Comparison of ENCODE assay signal across 17 cellular contexts in genomic region chr7:75531359-75531821, GRCh38. TPM values are rescaled to one million over a fixed set of nuclear protein-coding genes. Genes with fewer than 3 reads are reported as not detected.
DNase-seq lines count a peak whose midpoint lies in the region; ATAC-seq, FAIRE-seq and TF ChIP-seq lines count a peak whose summit lies in the region.
"Had no signal": no experiment of that assay in that cellular context is flagged by ENCODE, and none has a peak within 500 bp of the region (broad histone marks: within the 10 kb centered on the region; RNA-seq: fewer than 3 reads in every experiment).

No MANE protein-coding gene starts in this region.

- H4K8ac ChIP-seq in mesendoderm (ENCODE audit: low read depth, low read length), result no peak overlapping the region

- H3K9me3 Mint-ChIP-seq in brain, result no peaks in the 10 kb centered on the region
- H3K9me3 Mint-ChIP-seq in CD8-positive, alpha-beta T cell, result no peaks in the 10 kb centered on the region
- H3K9me3 Mint-ChIP-seq: activated naive CD8-positive, alpha-beta T cell treated with anti-CD3 and anti-CD28 coated beads for 36 hours; dendritic cell treated with granulocyte-macrophage colony-stimulating factor and Interleukin-4, amounts not matched to agents 40 ng/mL and 50 ng/mL, for 4 days; stimulated activated naive CD8-positive, alpha-beta T cell treated with anti-CD3 and anti-CD28 coated beads, Interleukin-15, Interleukin-2, amounts not matched to agents 100 ng/mL and 50 ng/mL, for 24 hours had no signal

- no peaks in the 10 kb centered on the region for H3K27me3 ChIP-seq in mesendoderm (ENCODE audit: insufficient read depth, low read length, poor library complexity)
- H3K27me3 ChIP-seq in CD8-positive, alpha-beta T cell (ENCODE audit: insufficient read depth, low read length), result no peaks in the 10 kb centered on the region
- H3K27me3 ChIP-seq: gastroesophageal sphincter had no signal

- H3K9me3 ChIP-seq in CD8-positive, alpha-beta T cell (ENCODE audit: low read length), result no peaks in the 10 kb centered on the region
- H3K9me3 ChIP-seq: gastroesophageal sphincter had no signal

- H3K27me3 Mint-ChIP-seq in brain, result peaks cover 13% of the 10 kb centered on the region
- H3K27me3 Mint-ChIP-seq in CD8-positive, alpha-beta T cell (ENCODE audit: low read depth), result no peaks in the 10 kb centered on the region
- H3K27me3 Mint-ChIP-seq: activated naive CD8-positive, alpha-beta T cell treated with anti-CD3 and anti-CD28 coated beads for 36 hours; dendritic cell treated with granulocyte-macrophage colony-stimulating factor and Interleukin-4, amounts not matched to agents 40 ng/mL and 50 ng/mL, for 4 days; stimulated activated naive CD8-positive, alpha-beta T cell treated with anti-CD3 and anti-CD28 coated beads, Interleukin-15, Interleukin-2, amounts not matched to agents 100 ng/mL and 50 ng/mL, for 24 hours had no signal

- POLR2A ChIA-PET in CD8-positive, alpha-beta T cell (lab: Charles Lee), result interaction anchor here (0.6 kb wide), 1 partner anchor 9 kb away, joined by 3 read pairs; no protein-coding TSS in a partner anchor

- no peak overlapping the region for H3K4me3 ChIP-seq in mesendoderm (ENCODE audit: low read length)
- no peak overlapping the region for H3K4me3 ChIP-seq in CD8-positive, alpha-beta T cell (ENCODE audit: low read depth, low read length)
- H3K4me3 ChIP-seq: gastroesophageal sphincter had no signal

- no peak overlapping the region for H3K4me2 ChIP-seq in mesendoderm (ENCODE audit: low read length)

- no peak for ATAC-seq in CD8-positive, alpha-beta T cell
- ATAC-seq: activated CD8-positive, alpha-beta T cell treated with anti-CD3 and anti-CD28 coated beads, Interleukin-2, amount 10 ng/mL, durations not matched to agents 7 days and 5 days; gastroesophageal sphincter had no signal

- H3K36me3 ChIP-seq in mesendoderm (ENCODE audit: control insufficient read depth, insufficient read depth, low read length), result no peaks in the 10 kb centered on the region
- no peaks in the 10 kb centered on the region for H3K36me3 ChIP-seq in CD8-positive, alpha-beta T cell (ENCODE audit: insufficient read depth, low read length)

- peaks cover 26% of the 10 kb centered on the region for H3K4me1 Mint-ChIP-seq in brain
- peaks cover 15% of the 10 kb centered on the region for H3K4me1 Mint-ChIP-seq in CD8-positive, alpha-beta T cell (ENCODE audit: low read depth)

- TF ChIP-seq CTCF in brain (conservative IDR thresholded peaks at IDR 0.05) (no peak), D721Med (IDR thresholded peaks at IDR 0.05; ENCODE audit: insufficient read depth, missing control alignments) (no peak)
- no peak for TF ChIP-seq CTCF in CD8-positive, alpha-beta T cell (IDR thresholded peaks at IDR 0.05)

- CTCF ChIA-PET in CD8-positive, alpha-beta T cell (lab: Charles Lee), result no interaction called here

- no peak overlapping the region for H3K56ac ChIP-seq in mesendoderm (ENCODE audit: low read length)

- WGBS in mesendoderm (ENCODE audit: extremely low coverage, insufficient coverage, low lambda C conversion rate), result no CpG with 5 or more reads among the region's 6 CpGs

- H3K79me2 ChIP-seq in mesendoderm (ENCODE audit: control insufficient read depth, insufficient read depth, low read length), result peaks cover 8% of the 10 kb centered on the region

- no peak for FAIRE-seq in D721Med (lab: Jason Lieb, UNC)

- no peaks in the 10 kb centered on the region for H3K4me1 ChIP-seq in mesendoderm (ENCODE audit: control insufficient read depth, low read depth, low read length)
- peaks cover 8% of the 10 kb centered on the region for H3K4me1 ChIP-seq in CD8-positive, alpha-beta T cell (ENCODE audit: insufficient read depth, low read length)

- H2BK5ac ChIP-seq in mesendoderm (ENCODE audit: low read length), result no peak overlapping the region

- intact Hi-C loops in CD8-positive, alpha-beta T cell (cut with DNase I, micrococcal nuclease), result loop anchor here in 1 of 2 experiments (5.0 to 10.0 kb wide), 2 partner anchors 113 to 459 kb away; partner anchors contain the start of gene RCC1L

- peaks cover 6% of the 10 kb centered on the region for H3K79me1 ChIP-seq in mesendoderm (ENCODE audit: low read length)

- no peak overlapping the region for H2BK15ac ChIP-seq in mesendoderm (replicated peaks; ENCODE audit: low read depth)

- no peak overlapping the region for H3K27ac ChIP-seq in mesendoderm (ENCODE audit: low read depth, low read length)
- H3K27ac ChIP-seq in CD8-positive, alpha-beta T cell (ENCODE audit: low read depth, low read length), result no peak overlapping the region
- H3K27ac ChIP-seq: C4-2B, gastroesophageal sphincter had no signal

- H4K5ac ChIP-seq in mesendoderm (ENCODE audit: low read length), result no peak overlapping the region

- DNase-seq in DMS53 treated with DMSO at 0.1 percent for 48 hours (lab: John Stamatoyannopoulos, UW; ENCODE audit: unreplicated experiment) (peak; percentile 25), HT1080 (ENCODE audit: low read depth) (peak; percentile 24), mesendoderm (peak; percentile 96), AML-193 (lab: John Stamatoyannopoulos, UW) (no peak), D721Med (ENCODE audit: insufficient read length, low spot score) (no peak)
- DNase-seq in stimulated activated CD4-positive, alpha-beta T cell treated with anti-CD3 and anti-CD28 coated beads, Interleukin-4, amount 100 ng/mL, for 4 hours, result no peak
- no peak for DNase-seq in CD8-positive, alpha-beta T cell
- DNase-seq: activated CD8-positive, alpha-beta T cell treated with anti-CD3 and anti-CD28 coated beads, Interleukin-2, amount 10 ng/mL, durations not matched to agents 7 days and 5 days; activated naive CD8-positive, alpha-beta T cell treated with anti-CD3 and anti-CD28 coated beads for 36 hours; NCI-H187 had no signal

- no peak overlapping the region for H3K4ac ChIP-seq in mesendoderm (ENCODE audit: low read depth, low read length)

- no peak overlapping the region for H2BK120ac ChIP-seq in mesendoderm (ENCODE audit: low read depth, low read length)

- peak overlapping the region in 4 of 5 experiments; percentile 2 to 91 (median 78) for H3K27ac Mint-ChIP-seq in brain
- no peak overlapping the region for H3K27ac Mint-ChIP-seq in CD8-positive, alpha-beta T cell
- H3K27ac Mint-ChIP-seq: activated CD8-positive, alpha-beta T cell treated with anti-CD3 and anti-CD28 coated beads, Interleukin-2, amount 10 ng/mL, durations not matched to agents 7 days and 5 days; activated naive CD8-positive, alpha-beta T cell treated with anti-CD3 and anti-CD28 coated beads for 36 hours; dendritic cell treated with granulocyte-macrophage colony-stimulating factor and Interleukin-4, amounts not matched to agents 40 ng/mL and 50 ng/mL, for 4 days; stimulated activated naive CD8-positive, alpha-beta T cell treated with anti-CD3 and anti-CD28 coated beads, Interleukin-15, Interleukin-2, amounts not matched to agents 100 ng/mL and 50 ng/mL, for 24 hours had no signal

- no peak overlapping the region for H3K18ac ChIP-seq in mesendoderm (ENCODE audit: low read length)

- H3K36me3 Mint-ChIP-seq in brain, result peaks cover 13% of the 10 kb centered on the region
- H3K36me3 Mint-ChIP-seq in CD8-positive, alpha-beta T cell, result peaks cover 3% of the 10 kb centered on the region

- H3K4me3 Mint-ChIP-seq in brain, result peak overlapping the region in 1 of 5 experiments; percentile 70
- no peak overlapping the region for H3K4me3 Mint-ChIP-seq in CD8-positive, alpha-beta T cell
- H3K4me3 Mint-ChIP-seq: activated CD8-positive, alpha-beta T cell treated with anti-CD3 and anti-CD28 coated beads, Interleukin-2, amount 10 ng/mL, durations not matched to agents 7 days and 5 days; activated naive CD8-positive, alpha-beta T cell treated with anti-CD3 and anti-CD28 coated beads for 36 hours; dendritic cell treated with granulocyte-macrophage colony-stimulating factor and Interleukin-4, amounts not matched to agents 40 ng/mL and 50 ng/mL, for 4 days; stimulated activated naive CD8-positive, alpha-beta T cell treated with anti-CD3 and anti-CD28 coated beads, Interleukin-15, Interleukin-2, amounts not matched to agents 100 ng/mL and 50 ng/mL, for 24 hours had no signal

- no peak overlapping the region for H3K23ac ChIP-seq in mesendoderm (ENCODE audit: low read length)

- H2AK5ac ChIP-seq in mesendoderm (ENCODE audit: low read length), result no peak overlapping the region

- H3K9ac ChIP-seq in mesendoderm (ENCODE audit: low read length), result no peak overlapping the region

RNA-seq across cellular contexts. Expression of gene SPDYE5, which starts 39.3 kb away (rescaled TPM):
- total RNA-seq in HT1080 (2014; rRNA removed; shearing (Covaris generic)), result not detected in 2 replicates
- not detected in 2 replicates for polyA plus RNA-seq in HT1080 (2015; cell fraction: cytosol; rRNA removed)
- not detected in 2 replicates for polyA plus RNA-seq in HT1080 (2015; cell fraction: nucleus; rRNA removed)
- not detected for polyA plus RNA-seq in brain (ENCODE audit: insufficient read depth, low read depth, low replicate concordance)
- not detected for polyA plus RNA-seq in mesendoderm (2013, experiment 1 of 2)
- not detected for polyA plus RNA-seq in mesendoderm (2013, experiment 2 of 2)
- under 1 TPM in 1 of 2 experiments, not detected in 1; 0.25 TPM for total RNA-seq in CD8-positive, alpha-beta T cell
- total RNA-seq: activated CD8-positive, alpha-beta T cell treated with anti-CD3 and anti-CD28 coated beads, Interleukin-2, amount 10 ng/mL, durations not matched to agents 7 days and 5 days; activated naive CD8-positive, alpha-beta T cell treated with anti-CD3 and anti-CD28 coated beads for 36 hours; gastroesophageal sphincter; omental fat pad; T-helper 2 cell treated with Interferon-gamma antibody and Interleukin-4, amounts not matched to agents 100 ng/mL and 5 ng/mL, for 36 hours had no signal

RNA-seq across cellular contexts. Expression of gene POM121C, which starts 45.3 kb away (rescaled TPM):
- total RNA-seq in HT1080 (2014; rRNA removed; shearing (Covaris generic)), result 7.5 and 12.0 TPM in 2 replicates
- 34.5 and 40.4 TPM in 2 replicates for polyA plus RNA-seq in HT1080 (2015; cell fraction: cytosol; rRNA removed)
- 42.0 and 49.1 TPM in 2 replicates for polyA plus RNA-seq in HT1080 (2015; cell fraction: nucleus; rRNA removed)
- polyA plus RNA-seq in brain (ENCODE audit: insufficient read depth, low read depth, low replicate concordance), result 47.9 TPM
- 61.9 TPM for polyA plus RNA-seq in mesendoderm (2013, experiment 1 of 2)
- 60.2 TPM for polyA plus RNA-seq in mesendoderm (2013, experiment 2 of 2)
- 10 to 100 TPM; 88.5 to 99.2 TPM for total RNA-seq in CD8-positive, alpha-beta T cell

Comparison
In these comparisons a context has a peak if more than half of its experiments do, and no peak if none do; other contexts are left out.
1. DNase-seq: peak in DMS53 treated with DMSO at 0.1 percent for 48 hours (single experiment), HT1080 (single experiment) and mesendoderm (single experiment); none in AML-193 (0 of 2), D721Med (single experiment), stimulated activated CD4-positive, alpha-beta T cell treated with anti-CD3 and anti-CD28 coated beads, Interleukin-4, amount 100 ng/mL, for 4 hours (0 of 2) and CD8-positive, alpha-beta T cell (0 of 7).